In the genomic region with DNA sequence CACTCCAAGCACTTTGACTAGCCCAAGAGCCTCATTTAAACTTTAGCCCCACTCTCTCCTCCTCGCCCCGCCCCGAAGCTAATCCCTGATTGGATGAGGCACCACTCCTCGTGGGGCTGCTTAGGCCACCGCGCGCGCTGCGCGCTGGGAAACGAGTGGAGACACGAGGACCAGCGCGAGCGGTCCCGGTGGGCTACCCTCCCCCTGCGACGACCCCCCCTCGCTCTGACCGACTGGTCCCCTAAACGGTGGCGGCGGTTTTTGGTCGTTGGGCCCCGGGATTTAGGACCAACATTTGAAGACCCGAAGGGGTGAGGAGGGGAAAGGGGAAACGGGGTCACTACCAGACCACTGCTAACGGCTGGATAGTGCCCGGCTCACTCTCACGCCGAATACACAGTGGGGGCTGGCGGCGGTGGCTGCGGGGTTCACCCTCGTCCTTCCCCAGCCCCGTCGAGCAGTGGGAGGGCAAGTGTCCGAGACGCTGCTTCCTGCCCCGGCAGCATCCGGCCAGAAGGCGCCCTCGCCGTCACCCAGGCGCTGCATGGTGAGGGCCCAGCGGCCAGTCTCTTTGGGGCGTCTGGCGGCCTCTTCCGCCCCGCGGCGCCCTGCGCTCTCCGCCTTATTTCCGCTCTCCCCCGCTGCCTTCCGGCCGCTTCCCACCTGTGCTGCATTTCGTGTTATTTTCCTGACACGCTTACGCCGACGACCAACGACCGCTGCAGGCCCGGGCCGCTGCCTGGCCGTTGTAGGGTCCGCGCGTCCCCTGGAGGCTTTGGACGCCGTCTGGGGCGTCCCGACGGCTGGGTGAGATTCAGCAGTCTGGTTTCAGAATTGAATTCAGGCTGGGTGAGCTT, we compare ENCODE assay signal across 1 cellular context.
TF ChIP-seq lines count a peak whose summit lies in the region.

TSS of gene RBM46 (plus strand) at position 147 of the 857 bp plus-strand sequence. CDS start 15,481 bp downstream, outside the sequence.

TF ChIP-seq in K562, 482 proteins besides CTCF, POLR2A, EP300 and RAD21:
- TF ChIP-seq, protein P1, sequence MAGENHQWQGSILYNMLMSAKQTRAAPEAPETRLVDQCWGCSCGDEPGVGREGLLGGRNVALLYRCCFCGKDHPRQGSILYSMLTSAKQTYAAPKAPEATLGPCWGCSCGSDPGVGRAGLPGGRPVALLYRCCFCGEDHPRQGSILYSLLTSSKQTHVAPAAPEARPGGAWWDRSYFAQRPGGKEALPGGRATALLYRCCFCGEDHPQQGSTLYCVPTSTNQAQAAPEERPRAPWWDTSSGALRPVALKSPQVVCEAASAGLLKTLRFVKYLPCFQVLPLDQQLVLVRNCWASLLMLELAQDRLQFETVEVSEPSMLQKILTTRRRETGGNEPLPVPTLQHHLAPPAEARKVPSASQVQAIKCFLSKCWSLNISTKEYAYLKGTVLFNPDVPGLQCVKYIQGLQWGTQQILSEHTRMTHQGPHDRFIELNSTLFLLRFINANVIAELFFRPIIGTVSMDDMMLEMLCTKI (IDR thresholded peaks at IDR 0.05; ENCODE audit: partially characterized antibody), result no peak
- TF ChIP-seq CHCHD3 (CRISPR knock-in tag; IDR thresholded peaks at IDR 0.05) (no peak), ZNF408 (CRISPR knock-in tag; IDR thresholded peaks at IDR 0.05; ENCODE audit: low read depth) (no peak), RBM25 (IDR thresholded peaks at IDR 0.05; ENCODE audit: low read depth, low read length, severe bottlenecking) (no peak), TCFL5 (CRISPR knock-in tag; conservative IDR thresholded peaks at IDR 0.05) (no peak), ZNF830 (CRISPR knock-in tag; IDR thresholded peaks at IDR 0.05) (no peak), RAD51 (IDR thresholded peaks at IDR 0.05; ENCODE audit: borderline replicate concordance, low read depth) (no peak), MAFG (tag; conservative IDR thresholded peaks at IDR 0.05) (no peak), ZNF41 (CRISPR knock-in tag; conservative IDR thresholded peaks at IDR 0.05) (no peak), ZNF133 (CRISPR knock-in tag; IDR thresholded peaks at IDR 0.05) (no peak), RBM17 (IDR thresholded peaks at IDR 0.05; ENCODE audit: borderline replicate concordance, low read depth, low read length) (no peak), NEUROD1 (IDR thresholded peaks at IDR 0.05; ENCODE audit: borderline replicate concordance, low read depth, low read length, partially characterized antibody) (no peak)
- TF ChIP-seq, protein P2, sequence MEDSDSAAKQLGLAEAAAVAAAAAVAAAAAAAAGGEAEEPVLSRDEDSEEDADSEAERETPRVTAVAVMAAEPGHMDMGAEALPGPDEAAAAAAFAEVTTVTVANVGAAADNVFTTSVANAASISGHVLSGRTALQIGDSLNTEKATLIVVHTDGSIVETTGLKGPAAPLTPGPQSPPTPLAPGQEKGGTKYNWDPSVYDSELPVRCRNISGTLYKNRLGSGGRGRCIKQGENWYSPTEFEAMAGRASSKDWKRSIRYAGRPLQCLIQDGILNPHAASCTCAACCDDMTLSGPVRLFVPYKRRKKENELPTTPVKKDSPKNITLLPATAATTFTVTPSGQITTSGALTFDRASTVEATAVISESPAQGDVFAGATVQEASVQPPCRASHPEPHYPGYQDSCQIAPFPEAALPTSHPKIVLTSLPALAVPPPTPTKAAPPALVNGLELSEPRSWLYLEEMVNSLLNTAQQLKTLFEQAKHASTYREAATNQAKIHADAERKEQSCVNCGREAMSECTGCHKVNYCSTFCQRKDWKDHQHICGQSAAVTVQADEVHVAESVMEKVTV (CRISPR knock-in tag; IDR thresholded peaks at IDR 0.05), result no peak
- TF ChIP-seq, protein P3, sequence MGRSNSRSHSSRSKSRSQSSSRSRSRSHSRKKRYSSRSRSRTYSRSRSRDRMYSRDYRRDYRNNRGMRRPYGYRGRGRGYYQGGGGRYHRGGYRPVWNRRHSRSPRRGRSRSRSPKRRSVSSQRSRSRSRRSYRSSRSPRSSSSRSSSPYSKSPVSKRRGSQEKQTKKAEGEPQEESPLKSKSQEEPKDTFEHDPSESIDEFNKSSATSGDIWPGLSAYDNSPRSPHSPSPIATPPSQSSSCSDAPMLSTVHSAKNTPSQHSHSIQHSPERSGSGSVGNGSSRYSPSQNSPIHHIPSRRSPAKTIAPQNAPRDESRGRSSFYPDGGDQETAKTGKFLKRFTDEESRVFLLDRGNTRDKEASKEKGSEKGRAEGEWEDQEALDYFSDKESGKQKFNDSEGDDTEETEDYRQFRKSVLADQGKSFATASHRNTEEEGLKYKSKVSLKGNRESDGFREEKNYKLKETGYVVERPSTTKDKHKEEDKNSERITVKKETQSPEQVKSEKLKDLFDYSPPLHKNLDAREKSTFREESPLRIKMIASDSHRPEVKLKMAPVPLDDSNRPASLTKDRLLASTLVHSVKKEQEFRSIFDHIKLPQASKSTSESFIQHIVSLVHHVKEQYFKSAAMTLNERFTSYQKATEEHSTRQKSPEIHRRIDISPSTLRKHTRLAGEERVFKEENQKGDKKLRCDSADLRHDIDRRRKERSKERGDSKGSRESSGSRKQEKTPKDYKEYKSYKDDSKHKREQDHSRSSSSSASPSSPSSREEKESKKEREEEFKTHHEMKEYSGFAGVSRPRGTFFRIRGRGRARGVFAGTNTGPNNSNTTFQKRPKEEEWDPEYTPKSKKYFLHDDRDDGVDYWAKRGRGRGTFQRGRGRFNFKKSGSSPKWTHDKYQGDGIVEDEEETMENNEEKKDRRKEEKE (IDR thresholded peaks at IDR 0.05; ENCODE audit: borderline replicate concordance in 1 of 2, control insufficient read depth in 1 of 2, low read depth in 2 of 2, low read length in 1 of 2), result no peak
